31 cellular contexts compared by ENCODE assay signal in the genomic region with DNA sequence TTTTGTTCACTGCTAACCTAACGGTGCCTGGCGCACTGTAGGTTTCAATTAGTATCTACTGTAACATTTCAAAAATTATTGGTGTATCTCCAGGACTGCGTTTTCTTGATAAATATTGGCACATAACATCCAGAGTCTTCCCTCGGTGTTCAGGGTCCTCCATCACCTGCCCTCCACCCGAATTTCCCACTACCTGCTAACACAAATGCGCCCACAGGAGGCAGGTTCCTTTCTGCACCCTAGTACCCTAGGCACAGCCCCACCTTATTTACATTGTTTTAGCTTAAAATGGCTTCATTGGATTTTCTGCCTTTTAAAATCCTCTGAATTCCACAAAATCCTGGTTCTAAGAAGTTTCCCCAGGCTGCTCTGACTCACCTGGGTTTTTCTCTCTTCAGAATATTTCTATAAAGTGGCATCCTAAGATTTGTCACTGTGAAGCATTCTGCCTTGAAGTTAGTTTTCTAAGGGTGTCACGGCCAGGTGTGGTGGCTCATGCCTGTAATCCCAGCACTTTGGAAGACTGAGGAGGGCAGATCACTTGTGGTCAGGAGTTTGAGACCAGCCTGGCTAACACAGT. TPM values are rescaled to one million over a fixed set of nuclear protein-coding genes. Genes with fewer than 3 reads are reported as not detected.
"Had no signal": no experiment of that assay in that cellular context is flagged by ENCODE, and none has a peak within 500 bp of the region (broad histone marks: within the 10 kb centered on the region; RNA-seq: fewer than 3 reads in every experiment).

No MANE protein-coding gene starts in this region.

- H3K36me3 Mint-ChIP-seq: activated naive CD8-positive, alpha-beta T cell treated with anti-CD3 and anti-CD28 coated beads, Interleukin-2, amount 10 ng/mL, durations not matched to agents 7 days and 5 days; brain had no signal

- H3K4me1 Mint-ChIP-seq: brain had no signal

- H3K27ac ChIP-seq: ascending aorta, breast epithelium, cardiac muscle cell, colonic mucosa, epithelial cell of prostate, esophagus squamous epithelium, WERI-Rb-1 had no signal

- H3K4me3 ChIP-seq: ascending aorta, breast epithelium, cardiac muscle cell, colonic mucosa, esophagus squamous epithelium had no signal

- H3K4me1 ChIP-seq: ascending aorta, breast epithelium, colonic mucosa, esophagus squamous epithelium had no signal

- H3K9me3 Mint-ChIP-seq: activated B cell treated with CpG ODN at 0.5 μM for 24 hours; activated naive CD4-positive, alpha-beta T cell treated with anti-CD3 and anti-CD28 coated beads, Interleukin-2, amount 50 U/mL, for 72 hours; activated naive CD8-positive, alpha-beta T cell treated with anti-CD3 and anti-CD28 coated beads, Interleukin-2, amount 10 ng/mL, durations not matched to agents 7 days and 5 days; activated T-cell treated with anti-CD3 and anti-CD28 coated beads, Interleukin-2, amount 50 U/mL, for 24 hours; activated T-cell treated with anti-CD3 and anti-CD28 coated beads, Interleukin-2, amount 50 U/mL, for 72 hours had no signal

- H3K9me3 ChIP-seq: ascending aorta, breast epithelium, colonic mucosa, esophagus squamous epithelium had no signal

- DNase-seq: activated B cell treated with CpG ODN at 0.5 μM for 24 hours; activated CD4-positive, alpha-beta memory T cell treated with anti-CD3 and anti-CD28 coated beads, Interleukin-2, amount 10 ng/mL, durations not matched to agents 7 days and 5 days; activated CD4-positive, alpha-beta T cell treated with anti-CD3 and anti-CD28 coated beads for 48 hours; activated CD4-positive, alpha-beta T cell treated with anti-CD3 and anti-CD28 coated beads, Interleukin-2, amount 50 U/mL, for 1 hour; activated CD8-positive, alpha-beta memory T cell treated with anti-CD3 and anti-CD28 coated beads, Interleukin-2, amount 50 U/mL, for 48 hours; activated effector memory CD4-positive, alpha-beta T cell treated with Interleukin-2 at 50 U/mL for 16 hours; activated gamma-delta T cell treated with Interleukin-2 at 50 U/mL for 16 hours; activated naive CD4-positive, alpha-beta T cell treated with Interleukin-2 at 50 U/mL for 16 hours; activated naive CD8-positive, alpha-beta T cell treated with anti-CD3 and anti-CD28 coated beads, Interleukin-2, amount 10 ng/mL, durations not matched to agents 7 days and 5 days; activated T-cell treated with anti-CD3 and anti-CD28 coated beads for 4 hours; activated T-cell treated with anti-CD3 and anti-CD28 coated beads, Interleukin-2, amount 50 U/mL, for 24 hours; activated T-cell treated with anti-CD3 and anti-CD28 coated beads, Interleukin-2, amount 50 U/mL, for 72 hours; central memory CD4-positive, alpha-beta T cell; cerebellar nuclear complex; colonic mucosa; effector CD8-positive, alpha-beta T cell; esophagus squamous epithelium; foreskin melanocyte; head of caudate nucleus; T-helper 1 cell; T-helper 17 cell; T1000; WERI-Rb-1 had no signal

- H3K27me3 ChIP-seq: ascending aorta, breast epithelium, cardiac muscle cell, colonic mucosa, esophagus squamous epithelium had no signal

- H3K4me3 Mint-ChIP-seq: activated B cell treated with CpG ODN at 0.5 μM for 24 hours; activated CD4-positive, alpha-beta memory T cell treated with anti-CD3 and anti-CD28 coated beads, Interleukin-2, amount 10 ng/mL, durations not matched to agents 7 days and 5 days; activated naive CD8-positive, alpha-beta T cell treated with anti-CD3 and anti-CD28 coated beads, Interleukin-2, amount 10 ng/mL, durations not matched to agents 7 days and 5 days; activated T-cell treated with anti-CD3 and anti-CD28 coated beads, Interleukin-2, amount 50 U/mL, for 24 hours; activated T-cell treated with anti-CD3 and anti-CD28 coated beads, Interleukin-2, amount 50 U/mL, for 72 hours; brain; T-helper 17 cell; T-helper 2 cell treated with Interferon-gamma antibody and Interleukin-4, amounts not matched to agents 5 μg/mL and 100 μg/mL, for 36 hours had no signal

- H3K36me3 ChIP-seq: ascending aorta, breast epithelium, cardiac muscle cell, colonic mucosa, esophagus squamous epithelium, WERI-Rb-1 had no signal

- H3K27ac Mint-ChIP-seq: activated B cell treated with CpG ODN at 0.5 μM for 24 hours; activated CD4-positive, alpha-beta memory T cell treated with anti-CD3 and anti-CD28 coated beads, Interleukin-2, amount 10 ng/mL, durations not matched to agents 7 days and 5 days; activated naive CD4-positive, alpha-beta T cell treated with anti-CD3 and anti-CD28 coated beads, Interleukin-2, amount 50 U/mL, for 72 hours; activated naive CD8-positive, alpha-beta T cell treated with anti-CD3 and anti-CD28 coated beads, Interleukin-2, amount 10 ng/mL, durations not matched to agents 7 days and 5 days; activated T-cell treated with anti-CD3 and anti-CD28 coated beads, Interleukin-2, amount 50 U/mL, for 24 hours; activated T-cell treated with anti-CD3 and anti-CD28 coated beads, Interleukin-2, amount 50 U/mL, for 72 hours; brain; T-helper 17 cell; T-helper 2 cell treated with Interferon-gamma antibody and Interleukin-4, amounts not matched to agents 5 μg/mL and 100 μg/mL, for 36 hours had no signal

- H3K27me3 Mint-ChIP-seq: activated B cell treated with CpG ODN at 0.5 μM for 24 hours; activated CD4-positive, alpha-beta memory T cell treated with anti-CD3 and anti-CD28 coated beads, Interleukin-2, amount 10 ng/mL, durations not matched to agents 7 days and 5 days; activated T-cell treated with anti-CD3 and anti-CD28 coated beads, Interleukin-2, amount 50 U/mL, for 24 hours; T-helper 17 cell had no signal

RNA-seq across cellular contexts. Expression of gene CPM, which starts 38.6 kb away (rescaled TPM):
- total RNA-seq: endothelial cell of umbilical vein had no signal
- polyA plus RNA-seq: endothelial cell of umbilical vein had no signal
